In the genomic region with DNA sequence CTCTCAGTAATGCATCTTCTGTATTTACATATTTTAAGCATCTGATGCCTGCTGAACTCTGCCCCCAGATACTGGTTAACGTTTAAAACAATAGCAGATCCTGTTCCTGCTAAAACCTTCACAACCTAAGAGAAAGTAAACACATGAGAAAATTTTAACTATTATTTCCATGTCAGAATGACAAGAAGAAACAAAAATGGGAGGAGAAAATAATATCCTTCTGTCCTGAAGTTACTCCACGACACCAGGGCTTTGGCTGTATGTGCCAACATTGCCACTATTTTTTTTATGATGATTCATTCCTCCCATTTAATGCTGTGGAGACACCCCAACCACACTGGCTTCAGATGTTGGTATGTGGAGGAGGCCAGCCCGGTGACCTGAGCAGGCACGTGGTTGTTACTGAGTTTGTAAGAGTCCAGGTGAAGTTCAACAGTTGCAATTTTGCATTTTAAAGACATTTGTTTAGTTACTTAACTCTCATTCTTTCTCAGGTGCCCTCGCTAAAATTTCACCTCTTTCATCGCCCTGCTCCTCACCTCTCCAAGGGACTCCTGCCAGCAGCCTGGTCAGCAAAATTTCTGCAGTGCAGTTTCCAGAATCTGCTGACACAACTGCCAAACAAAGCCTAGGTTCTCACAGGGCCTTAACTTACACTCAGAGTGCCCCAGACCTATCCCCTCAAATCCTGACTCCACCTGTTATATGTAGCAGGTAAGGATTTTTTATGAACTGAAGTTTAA, we compare ENCODE assay signal across 13 cellular contexts.
DNase-seq lines count a peak whose midpoint lies in the region; ATAC-seq and TF ChIP-seq lines count a peak whose summit lies in the region.
"Had no signal": no experiment of that assay in that cellular context is flagged by ENCODE, and none has a peak within 500 bp of the region (broad histone marks: within the 10 kb centered on the region; RNA-seq: fewer than 3 reads in every experiment).

No MANE protein-coding gene starts in this region.

- intact Hi-C loops in Right ventricle myocardium inferior (cut with DNase I) (no loop called here), cardiac septum (cut with DNase I) (no loop called here), mammary epithelial cell (cut with micrococcal nuclease) (no loop called here), lower lobe of right lung (cut with DNase I) (no loop called here)

- WGBS in endodermal cell (ENCODE audit: insufficient coverage in 1 of 2, insufficient read length in 1 of 2), 2 experiments, result 54 to 65% methylated on average over 3 to 6 of the region's 6 CpGs
- WGBS in mammary epithelial cell (ENCODE audit: low coverage, missing lambda C conversion rate), result 27% methylated on average over 6 of the region's 6 CpGs

- H2AFZ ChIP-seq in mammary epithelial cell (ENCODE audit: low read depth, low read length), result no peak overlapping the region

- no peaks in the 10 kb centered on the region for H3K27me3 Mint-ChIP-seq in endodermal cell (ENCODE audit: insufficient read depth)
- H3K27me3 Mint-ChIP-seq: activated naive CD4-positive, alpha-beta T cell treated with anti-CD3 and anti-CD28 coated beads, Interleukin-2, amount 50 U/mL, for 24 hours had no signal

- H3K4me3 ChIP-seq in endodermal cell (ENCODE audit: low read length), result no peak overlapping the region
- H3K4me3 ChIP-seq in mammary epithelial cell (replicated peaks in 1 of 3; ENCODE audit: insufficient read depth in 1 of 3, low read depth in 2 of 3, low read length in 3 of 3), result no peak overlapping the region
- no peak overlapping the region for H3K4me3 ChIP-seq in lower lobe of right lung

- H3K4me1 ChIP-seq in endodermal cell (ENCODE audit: control insufficient read depth, insufficient read depth, low read length), result peaks cover 19% of the 10 kb centered on the region
- H3K4me1 ChIP-seq in mammary epithelial cell (ENCODE audit: insufficient read depth, low read length), result no peaks in the 10 kb centered on the region
- no peaks in the 10 kb centered on the region for H3K4me1 ChIP-seq in lower lobe of right lung

- dilution Hi-C loops in mammary epithelial cell (cut with HindIII; ENCODE audit: low sequenced_read_pairs), result no loop called here

- H3K36me3 ChIP-seq in endodermal cell (ENCODE audit: control insufficient read depth, insufficient read depth, low read length) (no peaks in the 10 kb centered on the region), mammary epithelial cell (ENCODE audit: insufficient read depth, low read length) (no peaks in the 10 kb centered on the region), lower lobe of right lung (no peaks in the 10 kb centered on the region)

- CTCF ChIA-PET in mammary epithelial cell (lab: Charles Lee; ENCODE audit: low non-redundant PET), result no interaction called here

- H3K27ac ChIP-seq in endodermal cell (ENCODE audit: low read depth, low read length) (no peak overlapping the region), mammary epithelial cell (ENCODE audit: insufficient read depth, low read depth, low read length) (no peak overlapping the region), lower lobe of right lung (no peak overlapping the region)
- H3K27ac ChIP-seq: HL-60, VCaP had no signal

- H3K9ac ChIP-seq in endodermal cell (ENCODE audit: extremely low read depth, low read length, poor library complexity, severe bottlenecking) (no peak overlapping the region), mammary epithelial cell (ENCODE audit: insufficient read depth, low read length) (no peak overlapping the region)

- peak overlapping the region; percentile 81 for H3K27ac Mint-ChIP-seq in endodermal cell
- H3K27ac Mint-ChIP-seq: activated naive CD4-positive, alpha-beta T cell treated with anti-CD3 and anti-CD28 coated beads, Interleukin-2, amount 50 U/mL, for 24 hours; immature natural killer cell had no signal

- no peaks in the 10 kb centered on the region for H3K9me3 Mint-ChIP-seq in endodermal cell
- H3K9me3 Mint-ChIP-seq: activated naive CD4-positive, alpha-beta T cell treated with anti-CD3 and anti-CD28 coated beads, Interleukin-2, amount 50 U/mL, for 24 hours had no signal

- in situ Hi-C loops in mammary epithelial cell (cut with MboI; ENCODE audit: low sequenced_read_pairs in 2 of 2), result no loop called here

- peak; percentile 45 for ATAC-seq in Right ventricle myocardium inferior
- peak; percentile 95 for ATAC-seq in left lobe of liver
- ATAC-seq in GM21526 (IDR thresholded peaks at IDR 0.05; ENCODE audit: low FRiP score, unreplicated experiment), result no peak
- no peak for ATAC-seq in lower lobe of right lung

- BruUV-seq in mammary epithelial cell (replicated peaks; lab: Mats Ljungman, UMichigan), result no TSS peak

- no peak overlapping the region for H3K4me2 ChIP-seq in mammary epithelial cell (ENCODE audit: insufficient read depth, low read depth, low read length)

- H3K79me2 ChIP-seq in mammary epithelial cell (ENCODE audit: insufficient read depth, low read length), result no peaks in the 10 kb centered on the region

- no peak for TF ChIP-seq CTCF in endodermal cell (conservative IDR thresholded peaks at IDR 0.05)
- no peak for TF ChIP-seq CTCF in mammary epithelial cell (conservative IDR thresholded peaks at IDR 0.05 in 1 of 2, IDR thresholded peaks at IDR 0.05 in 1 of 2; ENCODE audit: extremely low read depth in 1 of 2, insufficient read depth in 1 of 2, low read depth in 1 of 2, low read length in 2 of 2)
- TF ChIP-seq CTCF in lower lobe of right lung (IDR thresholded peaks at IDR 0.05), result no peak

- no peaks in the 10 kb centered on the region for H4K20me1 ChIP-seq in mammary epithelial cell (ENCODE audit: insufficient read depth, low read length)

- no peak overlapping the region for H3K4me3 Mint-ChIP-seq in endodermal cell
- H3K4me3 Mint-ChIP-seq: activated naive CD4-positive, alpha-beta T cell treated with anti-CD3 and anti-CD28 coated beads, Interleukin-2, amount 50 U/mL, for 24 hours; immature natural killer cell had no signal

- H3K27me3 ChIP-seq in endodermal cell (ENCODE audit: control insufficient read depth, insufficient read depth, low read length, poor library complexity, severe bottlenecking) (no peaks in the 10 kb centered on the region), mammary epithelial cell (ENCODE audit: insufficient read depth, low read length) (no peaks in the 10 kb centered on the region), lower lobe of right lung (ENCODE audit: low read depth) (no peaks in the 10 kb centered on the region)

- H3K9me3 ChIP-seq in endodermal cell (ENCODE audit: control insufficient read depth, low read length), result no peaks in the 10 kb centered on the region
- H3K9me3 ChIP-seq in mammary epithelial cell (replicated peaks; ENCODE audit: insufficient read depth, low read length), result no peaks in the 10 kb centered on the region
- no peaks in the 10 kb centered on the region for H3K9me3 ChIP-seq in lower lobe of right lung

- no peaks in the 10 kb centered on the region for H3K36me3 Mint-ChIP-seq in endodermal cell (ENCODE audit: low read depth)
- H3K36me3 Mint-ChIP-seq: activated naive CD4-positive, alpha-beta T cell treated with anti-CD3 and anti-CD28 coated beads, Interleukin-2, amount 50 U/mL, for 24 hours; immature natural killer cell had no signal

- DNase-seq in Right ventricle myocardium inferior (ENCODE audit: missing footprints) (no peak), cardiac septum (ENCODE audit: low spot score) (no peak), endodermal cell (no peak), left lobe of liver (ENCODE audit: low spot score) (peak; percentile 85), mammary epithelial cell (no peak), lower lobe of right lung (no peak), MV-4-11 (lab: John Stamatoyannopoulos, UW) (no peak)
- DNase-seq: AML-193, immature natural killer cell had no signal

- peaks cover 33% of the 10 kb centered on the region for H3K4me1 Mint-ChIP-seq in endodermal cell
- H3K4me1 Mint-ChIP-seq: activated naive CD4-positive, alpha-beta T cell treated with anti-CD3 and anti-CD28 coated beads, Interleukin-2, amount 50 U/mL, for 24 hours; immature natural killer cell had no signal

Comparison
In these comparisons a context has a peak if more than half of its experiments do, and no peak if none do; other contexts are left out.
1. ATAC-seq: peak in Right ventricle myocardium inferior (single experiment) and left lobe of liver (single experiment); none in GM21526 (single experiment) and lower lobe of right lung (0 of 2).